ENCODE assay signal across 8 cellular contexts in genomic region chr16:1614226-1615102, GRCh38. TPM values are rescaled to one million over a fixed set of nuclear protein-coding genes. Genes with fewer than 3 reads are reported as not detected.
A peak's percentile ranks its signal among the peaks of the same experiment; 100 is the strongest.
DNase-seq lines count a peak whose midpoint lies in the region; ATAC-seq and TF ChIP-seq lines count a peak whose summit lies in the region.

No MANE protein-coding gene starts in this region.

- H2AFZ ChIP-seq in smooth muscle cell (ENCODE audit: low read depth) = peak overlapping the region; percentile 71

- WGBS in adipose tissue, 3 donors = 1 to 2% (median 1%) methylated on average over 53 to 114 of the region's 114 CpGs
- WGBS in smooth muscle cell (ENCODE audit: low lambda C conversion rate) = 1% methylated on average over 30 of the region's 114 CpGs

- peak overlapping the region; percentile 60 for H3K4me3 ChIP-seq in iPS-11a (ENCODE audit: low read depth, low read length)
- peak overlapping the region; percentile 92 for H3K4me3 ChIP-seq in smooth muscle cell

- H3K9ac ChIP-seq in smooth muscle cell (ENCODE audit: low read depth) = peak overlapping the region; percentile 81

- peak overlapping the region; percentile 97 for H3K4me2 ChIP-seq in smooth muscle cell

- no peaks in the 10 kb centered on the region for H3K9me3 ChIP-seq in smooth muscle cell (replicated peaks; ENCODE audit: low read depth)

- ATAC-seq in GM21717 (IDR thresholded peaks at IDR 0.05; ENCODE audit: unreplicated experiment) = no peak

- peaks cover 52% of the 10 kb centered on the region for H4K20me1 ChIP-seq in smooth muscle cell (ENCODE audit: low read depth)

- peaks cover 10% of the 10 kb centered on the region for H3F3A ChIP-seq in smooth muscle cell (ENCODE audit: low read depth)

- no peak for TF ChIP-seq CTCF in smooth muscle cell (IDR thresholded peaks at IDR 0.05; ENCODE audit: borderline replicate concordance, insufficient read depth, poor library complexity, severe bottlenecking)

- H3K27ac ChIP-seq in adipose tissue (ENCODE audit: low read depth, low read length) (peak overlapping the region; percentile 29), smooth muscle cell (ENCODE audit: low read depth) (peak overlapping the region; percentile 28)

- no peaks in the 10 kb centered on the region for H3K27me3 ChIP-seq in smooth muscle cell (ENCODE audit: low read depth)

- peak; percentile 30 for DNase-seq in EL
- peak; percentile 34 for DNase-seq in M059J (ENCODE audit: low read depth)
- no peak for DNase-seq in smooth muscle cell (lab: John Stamatoyannopoulos, UW; ENCODE audit: unreplicated experiment)
- no peak for DNase-seq in NCI-H1092 treated with DMSO at 0.1 percent for 48 hours (lab: John Stamatoyannopoulos, UW)
- no peak for DNase-seq in NCI-H1930 (lab: John Stamatoyannopoulos, UW)

- peaks cover 32% of the 10 kb centered on the region for H3K4me1 ChIP-seq in smooth muscle cell (ENCODE audit: low read depth)

- no peaks in the 10 kb centered on the region for H3K36me3 ChIP-seq in smooth muscle cell (ENCODE audit: low read depth)

- H3K79me2 ChIP-seq in smooth muscle cell (ENCODE audit: low read depth) = peaks cover 54% of the 10 kb centered on the region

RNA-seq across cellular contexts. Expression of gene CRAMP1, which starts 2.3 kb away (rescaled TPM):
- total RNA-seq in M059J (2014; rRNA removed; shearing (Covaris generic)) = 4.9 and 5.9 TPM in 2 replicates
- polyA plus RNA-seq in adipose tissue (1 to 10 TPM; 4.1 to 9.3 (median 7.1) TPM), smooth muscle cell (6.3 and 7.9 TPM in 2 replicates)
- 7.3 and 16.5 TPM in 2 replicates for total RNA-seq in smooth muscle cell

RNA-seq across cellular contexts. Expression of gene IFT140, which starts 2.6 kb away (rescaled TPM):
- 11.2 and 11.7 TPM in 2 replicates for total RNA-seq in M059J (2014; rRNA removed; shearing (Covaris generic))
- polyA plus RNA-seq in adipose tissue = 10 to 100 TPM in 1 of 3 donors, 1 to 10 TPM in 2; 6.5 to 12.6 (median 8.1) TPM
- 24.8 and 30.0 TPM in 2 replicates for total RNA-seq in smooth muscle cell
- 17.2 and 24.1 TPM in 2 replicates for polyA plus RNA-seq in smooth muscle cell

Comparison
In these comparisons a context has a peak if more than half of its experiments do, and no peak if none do; other contexts are left out.
1. DNase-seq: peak in EL (single experiment) and M059J (single experiment); none in smooth muscle cell (single experiment), NCI-H1092 treated with DMSO at 0.1 percent for 48 hours (single experiment) and NCI-H1930 (0 of 2).